1 cellular context compared by ENCODE assay signal in genomic region chr22:31812977-31813605, GRCh38.
TF ChIP-seq lines count a peak whose summit lies in the region.

No MANE protein-coding gene starts in this region.

TF ChIP-seq in HepG2, 621 proteins besides CTCF, POLR2A, EP300 and RAD21 (continued from another document):
- TF ChIP-seq, protein P1, sequence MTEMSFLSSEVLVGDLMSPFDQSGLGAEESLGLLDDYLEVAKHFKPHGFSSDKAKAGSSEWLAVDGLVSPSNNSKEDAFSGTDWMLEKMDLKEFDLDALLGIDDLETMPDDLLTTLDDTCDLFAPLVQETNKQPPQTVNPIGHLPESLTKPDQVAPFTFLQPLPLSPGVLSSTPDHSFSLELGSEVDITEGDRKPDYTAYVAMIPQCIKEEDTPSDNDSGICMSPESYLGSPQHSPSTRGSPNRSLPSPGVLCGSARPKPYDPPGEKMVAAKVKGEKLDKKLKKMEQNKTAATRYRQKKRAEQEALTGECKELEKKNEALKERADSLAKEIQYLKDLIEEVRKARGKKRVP (CRISPR knock-in tag; IDR thresholded peaks at IDR 0.05), result 0 out of 4 replicates have a peak, but pooled peaks of 1 of the 2 experiments have one; percentile 31
TF ChIP-seq in HepG2: peak in this region for 28.
